ENCODE assay signal across 10 cellular contexts in genomic region chr9:92607773-92608172, GRCh38.
DNase-seq lines count a peak whose midpoint lies in the region; ATAC-seq and TF ChIP-seq lines count a peak whose summit lies in the region.
"Had no signal": no experiment of that assay in that cellular context is flagged by ENCODE, and none has a peak within 500 bp of the region (broad histone marks: within the 10 kb centered on the region; RNA-seq: fewer than 3 reads in every experiment).

No MANE protein-coding gene starts in this region.

- H3K27ac ChIP-seq in left lung, result no peak overlapping the region

- H3K4me1 ChIP-seq in left lung, result peaks cover 0 to 3% of the 10 kb centered on the region in 2 donors

- ATAC-seq in left lung, result peak; percentile 14
- ATAC-seq in GM19023 (IDR thresholded peaks at IDR 0.05; ENCODE audit: unreplicated experiment), result no peak

- peaks cover 0 to 23% of the 10 kb centered on the region in 2 donors for H3K36me3 ChIP-seq in left lung

- peaks cover 0 to 6% of the 10 kb centered on the region in 2 donors for H3K9me3 ChIP-seq in left lung

- in situ Hi-C loops in astrocyte of the cerebellum (cut with HindIII; ENCODE audit: low sequenced_read_pairs), result no loop called here
- in situ Hi-C loops in GM13977 (cut with MboI; ENCODE audit: low pct_unique_long_range_greater_than_20kb, low sequenced_read_pairs, unreplicated experiment), result no loop called here

- peak; percentile 70 for DNase-seq in AG20443 (ENCODE audit: low spot score)
- DNase-seq in NCI-H1436 (lab: John Stamatoyannopoulos, UW), result peak; percentile 49
- DNase-seq in astrocyte of the cerebellum (ENCODE audit: low read depth), result peak; percentile 47
- DNase-seq in left lung, result no peak
- no peak for DNase-seq in stimulated activated CD4-positive, alpha-beta T cell treated with anti-CD3 and anti-CD28 coated beads, Interleukin-12 subunit alpha, Interleukin-12 subunit beta, amount 100 ng/mL, for 4 hours
- DNase-seq in GM13977 (ENCODE audit: low spot score), result no peak
- no peak for DNase-seq in SW480 (ENCODE audit: low spot score)
- DNase-seq: activated effector memory CD4-positive, alpha-beta T cell treated with anti-CD3 and anti-CD28 coated beads, Interleukin-2, amount 50 U/mL, for 16 hours; Calu3 had no signal

- no peak for TF ChIP-seq CTCF in astrocyte of the cerebellum (IDR thresholded peaks at IDR 0.05; ENCODE audit: low read depth, low read length, missing control alignments)
- TF ChIP-seq CTCF in left lung (IDR thresholded peaks at IDR 0.05), result no peak
- TF ChIP-seq CTCF in GM13977 (IDR thresholded peaks at IDR 0.05; ENCODE audit: extremely low read depth, insufficient read depth, missing control alignments), result no peak

- intact Hi-C loops in left lung (cut with DNase I), result no loop called here

- no peak overlapping the region for H3K4me3 ChIP-seq in astrocyte of the cerebellum (ENCODE audit: low read depth, low read length)
- H3K4me3 ChIP-seq in left lung, result no peak overlapping the region

- H3K27me3 ChIP-seq in left lung, result no peaks in the 10 kb centered on the region

Comparison
In these comparisons a context has a peak if more than half of its experiments do, and no peak if none do; other contexts are left out.
1. DNase-seq: peak in AG20443 (single experiment), NCI-H1436 (single experiment) and astrocyte of the cerebellum (single experiment); none in left lung (0 of 2), stimulated activated CD4-positive, alpha-beta T cell treated with anti-CD3 and anti-CD28 coated beads, Interleukin-12 subunit alpha, Interleukin-12 subunit beta, amount 100 ng/mL, for 4 hours (single experiment), GM13977 (single experiment) and SW480 (single experiment).